In genomic region chr10:62638062-62638477, GRCh38 we compare ENCODE assay signal across 8 cellular contexts.
A peak's percentile ranks its signal among the peaks of the same experiment; 100 is the strongest.
DNase-seq lines count a peak whose midpoint lies in the region; ATAC-seq and TF ChIP-seq lines count a peak whose summit lies in the region.

No MANE protein-coding gene starts in this region.

- peaks cover 37% of the 10 kb centered on the region for H3K4me1 Mint-ChIP-seq in activated T-helper 2 cell treated with anti-CD3 and anti-CD28 coated beads, Interferon-gamma antibody, Interleukin-2, Interleukin-4, amounts not matched to agents 10 μg/mL and 5 μg/mL and 100 μg/mL, durations not matched to agents 14 hours and 24 hours and 36 hours (ENCODE audit: low read depth)
- peaks cover 6 to 9% of the 10 kb centered on the region in 2 donors for H3K4me1 Mint-ChIP-seq in natural killer cell
- no peaks in the 10 kb centered on the region for H3K4me1 Mint-ChIP-seq in mesothelial cell of epicardium

- TF ChIP-seq CTCF in natural killer cell (IDR thresholded peaks at IDR 0.05) = no peak
- TF ChIP-seq CTCF in mesothelial cell of epicardium (IDR thresholded peaks at IDR 0.05; ENCODE audit: unreplicated experiment) = no peak

- H3K27ac Mint-ChIP-seq in activated T-helper 2 cell treated with anti-CD3 and anti-CD28 coated beads, Interferon-gamma antibody, Interleukin-2, Interleukin-4, amounts not matched to agents 10 μg/mL and 5 μg/mL and 100 μg/mL, durations not matched to agents 14 hours and 24 hours and 36 hours = no peak overlapping the region
- H3K27ac Mint-ChIP-seq in natural killer cell (no peak overlapping the region), mesothelial cell of epicardium (no peak overlapping the region)

- peak overlapping the region; percentile 11 for H3K4me3 Mint-ChIP-seq in activated T-helper 2 cell treated with anti-CD3 and anti-CD28 coated beads, Interferon-gamma antibody, Interleukin-2, Interleukin-4, amounts not matched to agents 10 μg/mL and 5 μg/mL and 100 μg/mL, durations not matched to agents 14 hours and 24 hours and 36 hours (ENCODE audit: low read depth)
- H3K4me3 Mint-ChIP-seq in natural killer cell (no peak overlapping the region), mesothelial cell of epicardium (no peak overlapping the region)

- DNase-seq in activated T-helper 2 cell treated with anti-CD3 and anti-CD28 coated beads, Interferon-gamma antibody, Interleukin-2, Interleukin-4, amounts not matched to agents 10 μg/mL and 5 μg/mL and 100 μg/mL, durations not matched to agents 14 hours and 24 hours and 36 hours (ENCODE audit: low spot score) = no peak
- DNase-seq in natural killer cell (peak; percentile 37), mesothelial cell of epicardium (ENCODE audit: low spot score in 2 of 2, unreplicated experiment in 2 of 2) (no peak), NCI-H524 treated with DMSO at 0.1 percent for 48 hours (lab: John Stamatoyannopoulos, UW) (no peak), NCI-H524 (lab: John Stamatoyannopoulos, UW) (no peak)
- no peak for DNase-seq in activated naive CD4-positive, alpha-beta T cell (lab: John Stamatoyannopoulos, UW)

- intact Hi-C loops in activated T-helper 2 cell treated with anti-CD3 and anti-CD28 coated beads, Interferon-gamma antibody, Interleukin-2, Interleukin-4, amounts not matched to agents 10 μg/mL and 5 μg/mL and 100 μg/mL, durations not matched to agents 14 hours and 24 hours and 36 hours (cut with micrococcal nuclease) = loop anchor here (5.0 to 10.0 kb wide), 4 partner anchors 451 to 853 kb away; partner anchors contain the start of gene ARID5B
- intact Hi-C loops in natural killer cell (cut with micrococcal nuclease) = loop anchor here (5.0 kb wide), 3 partner anchors 219 to 696 kb away; partner anchors contain the start of gene NRBF2

- ATAC-seq in GM19025 (IDR thresholded peaks at IDR 0.05; ENCODE audit: low read depth, unreplicated experiment) (peak; percentile 45), HG03066 (IDR thresholded peaks at IDR 0.05; ENCODE audit: low read depth, unreplicated experiment) (peak; percentile 36), natural killer cell (peak; percentile 12 to 50 (median 19))

- H3K9me3 Mint-ChIP-seq in activated T-helper 2 cell treated with anti-CD3 and anti-CD28 coated beads, Interferon-gamma antibody, Interleukin-2, Interleukin-4, amounts not matched to agents 10 μg/mL and 5 μg/mL and 100 μg/mL, durations not matched to agents 14 hours and 24 hours and 36 hours = no peaks in the 10 kb centered on the region
- no peaks in the 10 kb centered on the region for H3K9me3 Mint-ChIP-seq in natural killer cell
- no peaks in the 10 kb centered on the region for H3K9me3 Mint-ChIP-seq in mesothelial cell of epicardium

- H3K36me3 Mint-ChIP-seq in activated T-helper 2 cell treated with anti-CD3 and anti-CD28 coated beads, Interferon-gamma antibody, Interleukin-2, Interleukin-4, amounts not matched to agents 10 μg/mL and 5 μg/mL and 100 μg/mL, durations not matched to agents 14 hours and 24 hours and 36 hours (ENCODE audit: low read depth) = peaks cover 2% of the 10 kb centered on the region
- no peaks in the 10 kb centered on the region for H3K36me3 Mint-ChIP-seq in natural killer cell
- H3K36me3 Mint-ChIP-seq in mesothelial cell of epicardium = no peaks in the 10 kb centered on the region

- no peaks in the 10 kb centered on the region for H3K27me3 Mint-ChIP-seq in activated T-helper 2 cell treated with anti-CD3 and anti-CD28 coated beads, Interferon-gamma antibody, Interleukin-2, Interleukin-4, amounts not matched to agents 10 μg/mL and 5 μg/mL and 100 μg/mL, durations not matched to agents 14 hours and 24 hours and 36 hours (ENCODE audit: low read depth)
- no peaks in the 10 kb centered on the region for H3K27me3 Mint-ChIP-seq in natural killer cell (ENCODE audit: low read depth in 2 of 2)
- H3K27me3 Mint-ChIP-seq in mesothelial cell of epicardium (ENCODE audit: low read depth) = peaks cover 8% of the 10 kb centered on the region
